Comparison of ENCODE assay signal across 9 cellular contexts in the genomic region with DNA sequence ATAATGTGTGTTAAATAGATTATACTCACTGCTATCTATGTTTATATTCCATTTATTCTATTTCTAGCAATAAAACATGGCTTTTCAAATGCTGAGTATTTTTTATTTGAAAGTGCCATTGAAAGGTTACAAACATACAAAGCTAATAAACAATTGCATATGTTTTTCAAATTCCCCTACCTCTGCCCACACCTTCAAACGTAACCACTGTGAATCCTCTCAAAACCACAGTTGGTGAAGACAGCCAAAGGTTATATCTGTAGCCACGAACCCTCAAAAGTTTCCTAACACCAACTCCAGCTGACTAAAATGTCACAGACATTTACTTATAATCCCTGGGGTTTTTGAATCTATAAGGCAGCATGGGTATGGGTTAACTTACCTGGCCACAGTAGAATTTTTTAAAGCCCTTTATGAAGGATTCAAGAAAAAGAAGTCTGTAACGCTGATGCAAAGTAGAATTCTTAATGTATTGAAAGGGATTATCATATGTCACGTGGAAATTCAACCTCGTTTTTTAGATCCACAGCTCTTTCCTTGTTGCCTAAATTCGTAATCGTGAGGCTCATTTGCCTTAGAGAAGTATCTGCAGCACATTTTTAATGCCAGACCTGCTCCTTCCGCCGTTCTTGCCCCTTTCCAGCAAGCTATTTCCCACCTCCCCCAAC.
DNase-seq lines count a peak whose midpoint lies in the region; ATAC-seq and TF ChIP-seq lines count a peak whose summit lies in the region.
"Had no signal": no experiment of that assay in that cellular context is flagged by ENCODE, and none has a peak within 500 bp of the region (broad histone marks: within the 10 kb centered on the region; RNA-seq: fewer than 3 reads in every experiment).

No MANE protein-coding gene starts in this region.

- H3K36me3 Mint-ChIP-seq in endothelial cell (ENCODE audit: low read depth, unreplicated experiment) (no peaks in the 10 kb centered on the region), type B pancreatic cell (no peaks in the 10 kb centered on the region)

- ATAC-seq in GM18511 (IDR thresholded peaks at IDR 0.05; ENCODE audit: unreplicated experiment) (peak; percentile 66), GM21447 (IDR thresholded peaks at IDR 0.05; ENCODE audit: unreplicated experiment) (peak; percentile 57), HG03354 (IDR thresholded peaks at IDR 0.05; ENCODE audit: poor library complexity, severe bottlenecking, unreplicated experiment) (peak; percentile 64)
- ATAC-seq: mucosa of descending colon had no signal

- H3K9me3 Mint-ChIP-seq in endothelial cell (ENCODE audit: unreplicated experiment) (no peaks in the 10 kb centered on the region), type B pancreatic cell (peaks cover 4% of the 10 kb centered on the region)

- H3K4me3 Mint-ChIP-seq in endothelial cell (ENCODE audit: unreplicated experiment) (no peak overlapping the region), type B pancreatic cell (no peak overlapping the region)

- H3K4me1 Mint-ChIP-seq in endothelial cell (ENCODE audit: unreplicated experiment) (peaks cover 14% of the 10 kb centered on the region), type B pancreatic cell (ENCODE audit: unreplicated experiment) (peaks cover 7% of the 10 kb centered on the region)

- H3K27ac Mint-ChIP-seq in endothelial cell (ENCODE audit: unreplicated experiment) (peak overlapping the region; percentile 68), type B pancreatic cell (no peak overlapping the region)

- no peak for DNase-seq in endothelial cell (ENCODE audit: low spot score)
- DNase-seq in type B pancreatic cell (ENCODE audit: extremely low spot score, unreplicated experiment), result no peak
- no peak for DNase-seq in NCI-H2107 (lab: John Stamatoyannopoulos, UW)
- no peak for DNase-seq in central memory CD4-positive, alpha-beta T cell
- no peak for DNase-seq in kidney glomerular epithelial cell (lab: John Stamatoyannopoulos, UW)
- DNase-seq: mucosa of descending colon had no signal

- TF ChIP-seq CTCF in endothelial cell (IDR thresholded peaks at IDR 0.05; ENCODE audit: unreplicated experiment) (no peak), type B pancreatic cell (conservative IDR thresholded peaks at IDR 0.05) (no peak)

- H3K27me3 Mint-ChIP-seq in endothelial cell (ENCODE audit: unreplicated experiment) (peaks cover 2% of the 10 kb centered on the region), type B pancreatic cell (no peaks in the 10 kb centered on the region)
